1 cellular context compared by ENCODE assay signal in genomic region chr15:90265271-90266060, GRCh38.
A peak's percentile ranks its signal among the peaks of the same experiment; 100 is the strongest.
TF ChIP-seq lines count a peak whose summit lies in the region.

NGRN (plus strand) TSS chr15:90265672; CDS start chr15:90265713, 41 bp downstream.

TF ChIP-seq in HepG2, 621 proteins besides CTCF, POLR2A, EP300 and RAD21 (continued from another document and continues in another):
- TF ChIP-seq, protein P1, sequence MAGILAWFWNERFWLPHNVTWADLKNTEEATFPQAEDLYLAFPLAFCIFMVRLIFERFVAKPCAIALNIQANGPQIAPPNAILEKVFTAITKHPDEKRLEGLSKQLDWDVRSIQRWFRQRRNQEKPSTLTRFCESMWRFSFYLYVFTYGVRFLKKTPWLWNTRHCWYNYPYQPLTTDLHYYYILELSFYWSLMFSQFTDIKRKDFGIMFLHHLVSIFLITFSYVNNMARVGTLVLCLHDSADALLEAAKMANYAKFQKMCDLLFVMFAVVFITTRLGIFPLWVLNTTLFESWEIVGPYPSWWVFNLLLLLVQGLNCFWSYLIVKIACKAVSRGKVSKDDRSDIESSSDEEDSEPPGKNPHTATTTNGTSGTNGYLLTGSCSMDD (CRISPR knock-in tag; IDR thresholded peaks at IDR 0.05) = no peak
- TF ChIP-seq BCL6 (CRISPR knock-in tag; IDR thresholded peaks at IDR 0.05) = peak; percentile 36; the same call in 1 of the 2 replicates
- peak; percentile 14; the same call in 1 of the 2 replicates for TF ChIP-seq ARNTL (CRISPR knock-in tag; IDR thresholded peaks at IDR 0.05)
- no peak for TF ChIP-seq ZNF7 (CRISPR knock-in tag; IDR thresholded peaks at IDR 0.05)
- peak; percentile 99 for TF ChIP-seq ZNF343 (CRISPR knock-in tag; IDR thresholded peaks at IDR 0.05)
- TF ChIP-seq MYNN (CRISPR knock-in tag; IDR thresholded peaks at IDR 0.05; ENCODE audit: low read depth) = no peak
- no peak for TF ChIP-seq SRSF4 (IDR thresholded peaks at IDR 0.05; ENCODE audit: low read depth, low read length, poor library complexity, severe bottlenecking)
- no peak for TF ChIP-seq ZNF724P (CRISPR knock-in tag; IDR thresholded peaks at IDR 0.05; ENCODE audit: borderline replicate concordance)
- no peak; the same call in 1 of the 2 replicates for TF ChIP-seq KDM3A (CRISPR knock-in tag; IDR thresholded peaks at IDR 0.05; ENCODE audit: low read depth)
- TF ChIP-seq RFXANK (CRISPR knock-in tag; IDR thresholded peaks at IDR 0.05) = no peak
- TF ChIP-seq MTF1 (CRISPR knock-in tag; IDR thresholded peaks at IDR 0.05) = no peak; the same call in 1 of the 2 replicates
- no peak for TF ChIP-seq THYN1 (CRISPR knock-in tag; IDR thresholded peaks at IDR 0.05; ENCODE audit: borderline replicate concordance, low read depth)
- peak; percentile 82 for TF ChIP-seq SNAI1 (CRISPR knock-in tag; IDR thresholded peaks at IDR 0.05; ENCODE audit: borderline replicate concordance)
- TF ChIP-seq HDAC2 (CRISPR knock-in tag; IDR thresholded peaks at IDR 0.05) = peak; percentile 18; the same call in 1 of the 2 replicates
- TF ChIP-seq ZNF460 (CRISPR knock-in tag; IDR thresholded peaks at IDR 0.05; ENCODE audit: borderline replicate concordance) = peak; percentile 65; the same call in 1 of the 2 replicates
- TF ChIP-seq NFE2L1 (CRISPR knock-in tag; IDR thresholded peaks at IDR 0.05; ENCODE audit: borderline replicate concordance) = no peak
- TF ChIP-seq MIXL1 (CRISPR knock-in tag; IDR thresholded peaks at IDR 0.05) = 0 out of 2 replicates have a peak, but pooled peaks have one; percentile 33
- 0 out of 2 replicates have a peak, but pooled peaks have one; percentile 78 for TF ChIP-seq ZNF691 (CRISPR knock-in tag; IDR thresholded peaks at IDR 0.05; ENCODE audit: borderline replicate concordance, low read depth)
- no peak for TF ChIP-seq SMC3 (IDR thresholded peaks at IDR 0.05; ENCODE audit: low read length)
- TF ChIP-seq ZFP91 (CRISPR knock-in tag; IDR thresholded peaks at IDR 0.05; ENCODE audit: borderline replicate concordance) = peak; percentile 79
- no peak for TF ChIP-seq ZNF235 (CRISPR knock-in tag; IDR thresholded peaks at IDR 0.05; ENCODE audit: borderline replicate concordance)
- TF ChIP-seq, protein P2, sequence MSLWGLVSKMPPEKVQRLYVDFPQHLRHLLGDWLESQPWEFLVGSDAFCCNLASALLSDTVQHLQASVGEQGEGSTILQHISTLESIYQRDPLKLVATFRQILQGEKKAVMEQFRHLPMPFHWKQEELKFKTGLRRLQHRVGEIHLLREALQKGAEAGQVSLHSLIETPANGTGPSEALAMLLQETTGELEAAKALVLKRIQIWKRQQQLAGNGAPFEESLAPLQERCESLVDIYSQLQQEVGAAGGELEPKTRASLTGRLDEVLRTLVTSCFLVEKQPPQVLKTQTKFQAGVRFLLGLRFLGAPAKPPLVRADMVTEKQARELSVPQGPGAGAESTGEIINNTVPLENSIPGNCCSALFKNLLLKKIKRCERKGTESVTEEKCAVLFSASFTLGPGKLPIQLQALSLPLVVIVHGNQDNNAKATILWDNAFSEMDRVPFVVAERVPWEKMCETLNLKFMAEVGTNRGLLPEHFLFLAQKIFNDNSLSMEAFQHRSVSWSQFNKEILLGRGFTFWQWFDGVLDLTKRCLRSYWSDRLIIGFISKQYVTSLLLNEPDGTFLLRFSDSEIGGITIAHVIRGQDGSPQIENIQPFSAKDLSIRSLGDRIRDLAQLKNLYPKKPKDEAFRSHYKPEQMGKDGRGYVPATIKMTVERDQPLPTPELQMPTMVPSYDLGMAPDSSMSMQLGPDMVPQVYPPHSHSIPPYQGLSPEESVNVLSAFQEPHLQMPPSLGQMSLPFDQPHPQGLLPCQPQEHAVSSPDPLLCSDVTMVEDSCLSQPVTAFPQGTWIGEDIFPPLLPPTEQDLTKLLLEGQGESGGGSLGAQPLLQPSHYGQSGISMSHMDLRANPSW (CRISPR knock-in tag; IDR thresholded peaks at IDR 0.05; ENCODE audit: borderline replicate concordance) = 0 out of 2 replicates have a peak, but pooled peaks have one; percentile 36
- no peak for TF ChIP-seq NFYC (CRISPR knock-in tag; IDR thresholded peaks at IDR 0.05)
- TF ChIP-seq, protein P3, sequence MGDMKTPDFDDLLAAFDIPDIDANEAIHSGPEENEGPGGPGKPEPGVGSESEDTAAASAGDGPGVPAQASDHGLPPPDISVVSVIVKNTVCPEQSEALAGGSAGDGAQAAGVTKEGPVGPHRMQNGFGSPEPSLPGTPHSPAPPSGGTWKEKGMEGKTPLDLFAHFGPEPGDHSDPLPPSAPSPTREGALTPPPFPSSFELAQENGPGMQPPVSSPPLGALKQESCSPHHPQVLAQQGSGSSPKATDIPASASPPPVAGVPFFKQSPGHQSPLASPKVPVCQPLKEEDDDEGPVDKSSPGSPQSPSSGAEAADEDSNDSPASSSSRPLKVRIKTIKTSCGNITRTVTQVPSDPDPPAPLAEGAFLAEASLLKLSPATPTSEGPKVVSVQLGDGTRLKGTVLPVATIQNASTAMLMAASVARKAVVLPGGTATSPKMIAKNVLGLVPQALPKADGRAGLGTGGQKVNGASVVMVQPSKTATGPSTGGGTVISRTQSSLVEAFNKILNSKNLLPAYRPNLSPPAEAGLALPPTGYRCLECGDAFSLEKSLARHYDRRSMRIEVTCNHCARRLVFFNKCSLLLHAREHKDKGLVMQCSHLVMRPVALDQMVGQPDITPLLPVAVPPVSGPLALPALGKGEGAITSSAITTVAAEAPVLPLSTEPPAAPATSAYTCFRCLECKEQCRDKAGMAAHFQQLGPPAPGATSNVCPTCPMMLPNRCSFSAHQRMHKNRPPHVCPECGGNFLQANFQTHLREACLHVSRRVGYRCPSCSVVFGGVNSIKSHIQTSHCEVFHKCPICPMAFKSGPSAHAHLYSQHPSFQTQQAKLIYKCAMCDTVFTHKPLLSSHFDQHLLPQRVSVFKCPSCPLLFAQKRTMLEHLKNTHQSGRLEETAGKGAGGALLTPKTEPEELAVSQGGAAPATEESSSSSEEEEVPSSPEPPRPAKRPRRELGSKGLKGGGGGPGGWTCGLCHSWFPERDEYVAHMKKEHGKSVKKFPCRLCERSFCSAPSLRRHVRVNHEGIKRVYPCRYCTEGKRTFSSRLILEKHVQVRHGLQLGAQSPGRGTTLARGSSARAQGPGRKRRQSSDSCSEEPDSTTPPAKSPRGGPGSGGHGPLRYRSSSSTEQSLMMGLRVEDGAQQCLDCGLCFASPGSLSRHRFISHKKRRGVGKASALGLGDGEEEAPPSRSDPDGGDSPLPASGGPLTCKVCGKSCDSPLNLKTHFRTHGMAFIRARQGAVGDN (CRISPR knock-in tag; IDR thresholded peaks at IDR 0.05) = peak; percentile 97
- TF ChIP-seq ZNF256 (CRISPR knock-in tag; conservative IDR thresholded peaks at IDR 0.05) = no peak
- peak; percentile 87 for TF ChIP-seq PHF20 (CRISPR knock-in tag; IDR thresholded peaks at IDR 0.05)
- peak; percentile 94; the same call in 1 of the 2 replicates for TF ChIP-seq ATF6 (CRISPR knock-in tag; conservative IDR thresholded peaks at IDR 0.05)
- TF ChIP-seq CCDC6 (CRISPR knock-in tag; IDR thresholded peaks at IDR 0.05) = 0 out of 2 replicates have a peak, but pooled peaks have one; percentile 37
- TF ChIP-seq MZF1 (CRISPR knock-in tag; IDR thresholded peaks at IDR 0.05; ENCODE audit: borderline replicate concordance) = no peak
- TF ChIP-seq, protein P4, sequence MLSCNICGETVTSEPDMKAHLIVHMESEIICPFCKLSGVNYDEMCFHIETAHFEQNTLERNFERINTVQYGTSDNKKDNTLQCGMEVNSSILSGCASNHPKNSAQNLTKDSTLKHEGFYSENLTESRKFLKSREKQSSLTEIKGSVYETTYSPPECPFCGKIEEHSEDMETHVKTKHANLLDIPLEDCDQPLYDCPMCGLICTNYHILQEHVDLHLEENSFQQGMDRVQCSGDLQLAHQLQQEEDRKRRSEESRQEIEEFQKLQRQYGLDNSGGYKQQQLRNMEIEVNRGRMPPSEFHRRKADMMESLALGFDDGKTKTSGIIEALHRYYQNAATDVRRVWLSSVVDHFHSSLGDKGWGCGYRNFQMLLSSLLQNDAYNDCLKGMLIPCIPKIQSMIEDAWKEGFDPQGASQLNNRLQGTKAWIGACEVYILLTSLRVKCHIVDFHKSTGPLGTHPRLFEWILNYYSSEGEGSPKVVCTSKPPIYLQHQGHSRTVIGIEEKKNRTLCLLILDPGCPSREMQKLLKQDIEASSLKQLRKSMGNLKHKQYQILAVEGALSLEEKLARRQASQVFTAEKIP (CRISPR knock-in tag; IDR thresholded peaks at IDR 0.05; ENCODE audit: borderline replicate concordance) = no peak
- TF ChIP-seq ZNF558 (CRISPR knock-in tag; IDR thresholded peaks at IDR 0.05; ENCODE audit: borderline replicate concordance) = peak; percentile 97
- TF ChIP-seq, protein P5, sequence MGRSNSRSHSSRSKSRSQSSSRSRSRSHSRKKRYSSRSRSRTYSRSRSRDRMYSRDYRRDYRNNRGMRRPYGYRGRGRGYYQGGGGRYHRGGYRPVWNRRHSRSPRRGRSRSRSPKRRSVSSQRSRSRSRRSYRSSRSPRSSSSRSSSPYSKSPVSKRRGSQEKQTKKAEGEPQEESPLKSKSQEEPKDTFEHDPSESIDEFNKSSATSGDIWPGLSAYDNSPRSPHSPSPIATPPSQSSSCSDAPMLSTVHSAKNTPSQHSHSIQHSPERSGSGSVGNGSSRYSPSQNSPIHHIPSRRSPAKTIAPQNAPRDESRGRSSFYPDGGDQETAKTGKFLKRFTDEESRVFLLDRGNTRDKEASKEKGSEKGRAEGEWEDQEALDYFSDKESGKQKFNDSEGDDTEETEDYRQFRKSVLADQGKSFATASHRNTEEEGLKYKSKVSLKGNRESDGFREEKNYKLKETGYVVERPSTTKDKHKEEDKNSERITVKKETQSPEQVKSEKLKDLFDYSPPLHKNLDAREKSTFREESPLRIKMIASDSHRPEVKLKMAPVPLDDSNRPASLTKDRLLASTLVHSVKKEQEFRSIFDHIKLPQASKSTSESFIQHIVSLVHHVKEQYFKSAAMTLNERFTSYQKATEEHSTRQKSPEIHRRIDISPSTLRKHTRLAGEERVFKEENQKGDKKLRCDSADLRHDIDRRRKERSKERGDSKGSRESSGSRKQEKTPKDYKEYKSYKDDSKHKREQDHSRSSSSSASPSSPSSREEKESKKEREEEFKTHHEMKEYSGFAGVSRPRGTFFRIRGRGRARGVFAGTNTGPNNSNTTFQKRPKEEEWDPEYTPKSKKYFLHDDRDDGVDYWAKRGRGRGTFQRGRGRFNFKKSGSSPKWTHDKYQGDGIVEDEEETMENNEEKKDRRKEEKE (IDR thresholded peaks at IDR 0.05) = no peak
- no peak for TF ChIP-seq TAF15 (IDR thresholded peaks at IDR 0.05; ENCODE audit: low read depth, low read length, poor library complexity, severe bottlenecking)
- peak; percentile 76 for TF ChIP-seq ZNF747 (CRISPR knock-in tag; IDR thresholded peaks at IDR 0.05; ENCODE audit: borderline replicate concordance)
- peak; percentile 65 for TF ChIP-seq SP4 (CRISPR knock-in tag; IDR thresholded peaks at IDR 0.05)
- no peak for TF ChIP-seq ZNF569 (CRISPR knock-in tag; IDR thresholded peaks at IDR 0.05; ENCODE audit: borderline replicate concordance)
- TF ChIP-seq ZNF720 (CRISPR knock-in tag; IDR thresholded peaks at IDR 0.05) = no peak
- TF ChIP-seq ZNF562 (CRISPR knock-in tag; IDR thresholded peaks at IDR 0.05; ENCODE audit: borderline replicate concordance) = no peak
- peak; percentile 77 for TF ChIP-seq TARDBP (CRISPR knock-in tag; IDR thresholded peaks at IDR 0.05)
- no peak for TF ChIP-seq ZNF367 (CRISPR knock-in tag; IDR thresholded peaks at IDR 0.05; ENCODE audit: borderline replicate concordance)
- no peak for TF ChIP-seq HDAC6 (IDR thresholded peaks at IDR 0.05; ENCODE audit: low read depth, low read length)
- TF ChIP-seq ZSCAN22 (CRISPR knock-in tag; IDR thresholded peaks at IDR 0.05) = peak; percentile 66; the same call in 1 of the 2 replicates
- TF ChIP-seq KDM4B (CRISPR knock-in tag; IDR thresholded peaks at IDR 0.05) = peak; percentile 42; the same call in 1 of the 2 replicates
- TF ChIP-seq KMT2A (CRISPR knock-in tag; IDR thresholded peaks at IDR 0.05) = peak; percentile 87
- TF ChIP-seq REPIN1 (CRISPR knock-in tag; IDR thresholded peaks at IDR 0.05; ENCODE audit: borderline replicate concordance, low read depth) = peak; percentile 84
- TF ChIP-seq ARID3A (IDR thresholded peaks at IDR 0.05; ENCODE audit: low read depth, low read length) = no peak
- TF ChIP-seq ZNF543 (CRISPR knock-in tag; IDR thresholded peaks at IDR 0.05) = peak; percentile 87
